Comparison of ENCODE assay signal across 15 cellular contexts in genomic region chr17:27320222-27320560, GRCh38. TPM values are rescaled to one million over a fixed set of nuclear protein-coding genes. Genes with fewer than 3 reads are reported as not detected.
DNase-seq lines count a peak whose midpoint lies in the region; ATAC-seq and TF ChIP-seq lines count a peak whose summit lies in the region.
"Had no signal": no experiment of that assay in that cellular context is flagged by ENCODE, and none has a peak within 500 bp of the region (broad histone marks: within the 10 kb centered on the region; RNA-seq: fewer than 3 reads in every experiment).

No MANE protein-coding gene starts in this region.

- H3K4me3 ChIP-seq in ascending aorta (no peak overlapping the region), thoracic aorta (no peak overlapping the region)
- H3K4me3 ChIP-seq: A549, HAP-1, smooth muscle cell had no signal

- ATAC-seq in thoracic aorta (ENCODE audit: insufficient number of reproducible peaks, low FRiP score, low read depth) (no peak), T-cell (replicated peaks in 1 of 4) (no peak)
- ATAC-seq: stimulated activated naive CD8-positive, alpha-beta T cell treated with anti-CD3 and anti-CD28 coated beads, Interleukin-15, amount 100 ng/mL, for 72 hours had no signal

- H3K27me3 Mint-ChIP-seq in mesothelial cell of epicardium (ENCODE audit: low read depth) (no peaks in the 10 kb centered on the region), T-cell (no peaks in the 10 kb centered on the region)
- H3K27me3 Mint-ChIP-seq: stimulated activated naive CD8-positive, alpha-beta T cell treated with anti-CD3 and anti-CD28 coated beads, Interleukin-15, amount 100 ng/mL, for 72 hours had no signal

- H3K4me1 Mint-ChIP-seq in mesothelial cell of epicardium (peaks cover 38% of the 10 kb centered on the region), T-cell (no peaks in the 10 kb centered on the region)
- H3K4me1 Mint-ChIP-seq: stimulated activated naive CD8-positive, alpha-beta T cell treated with anti-CD3 and anti-CD28 coated beads, Interleukin-15, amount 100 ng/mL, for 72 hours had no signal

- H3K36me3 ChIP-seq in ascending aorta, result peaks cover 20 to 36% of the 10 kb centered on the region in 2 donors
- peaks cover 11% of the 10 kb centered on the region for H3K36me3 ChIP-seq in thoracic aorta

- CTCF ChIA-PET in T-cell (lab: Charles Lee), result interaction anchor here (0.6 to 1.6 kb wide), 2 partner anchors 9 to 13 kb away, joined by 3 to 4 read pairs; no protein-coding TSS in a partner anchor

- H3K4me1 ChIP-seq in ascending aorta (peaks cover 0 to 28% of the 10 kb centered on the region in 2 donors), thoracic aorta (ENCODE audit: control insufficient read depth in 1 of 2, low read depth in 2 of 2) (peaks cover 12 to 49% of the 10 kb centered on the region in 2 donors)
- H3K4me1 ChIP-seq: HAP-1 had no signal

- peak; percentile 17 for DNase-seq in activated CD8-positive, alpha-beta memory T cell treated with anti-CD3 and anti-CD28 coated beads for 24 hours
- DNase-seq in activated CD8-positive, alpha-beta memory T cell treated with anti-CD3 and anti-CD28 coated beads, Interleukin-2, amount 50 U/mL, for 48 hours, result no peak
- DNase-seq in ascending aorta (ENCODE audit: low spot score in 2 of 2) (no peak), mesothelial cell of epicardium (ENCODE audit: low spot score in 2 of 2, unreplicated experiment in 2 of 2) (peak in 1 of 2 experiments; percentile 31), thoracic aorta (ENCODE audit: low spot score) (no peak), amygdala (lab: John Stamatoyannopoulos, UW) (no peak), T-helper 2 cell (no peak), T-cell (no peak)
- DNase-seq: activated CD4-positive, alpha-beta T cell treated with anti-CD3 and anti-CD28 coated beads, Interleukin-2, amount 50 U/mL, for 1 hour; NCI-H1436; NCI-H748 treated with DMSO at 0.1 percent for 48 hours; stimulated activated naive CD8-positive, alpha-beta T cell treated with anti-CD3 and anti-CD28 coated beads, Interleukin-15, amount 100 ng/mL, for 72 hours had no signal

- H3K27ac Mint-ChIP-seq in mesothelial cell of epicardium, result peak overlapping the region; percentile 59
- no peak overlapping the region for H3K27ac Mint-ChIP-seq in T-cell

- no peaks in the 10 kb centered on the region for H3K9me3 Mint-ChIP-seq in mesothelial cell of epicardium
- H3K9me3 Mint-ChIP-seq in T-cell, result no peaks in the 10 kb centered on the region
- H3K9me3 Mint-ChIP-seq: stimulated activated naive CD8-positive, alpha-beta T cell treated with anti-CD3 and anti-CD28 coated beads, Interleukin-15, amount 100 ng/mL, for 72 hours had no signal

- no peaks in the 10 kb centered on the region for H3K9me3 ChIP-seq in ascending aorta
- no peaks in the 10 kb centered on the region for H3K9me3 ChIP-seq in thoracic aorta
- H3K9me3 ChIP-seq: A549, HAP-1 had no signal

- H3K36me3 Mint-ChIP-seq in mesothelial cell of epicardium, result peaks cover 19% of the 10 kb centered on the region
- H3K36me3 Mint-ChIP-seq in T-cell, result peaks cover 25% of the 10 kb centered on the region

- intact Hi-C loops in ascending aorta (cut with DNase I), result no loop called here

- H3K27me3 ChIP-seq in ascending aorta (no peaks in the 10 kb centered on the region), thoracic aorta (replicated peaks; ENCODE audit: insufficient read depth) (no peaks in the 10 kb centered on the region)

- H3K4me3 Mint-ChIP-seq in mesothelial cell of epicardium (no peak overlapping the region), T-cell (no peak overlapping the region)
- H3K4me3 Mint-ChIP-seq: stimulated activated naive CD8-positive, alpha-beta T cell treated with anti-CD3 and anti-CD28 coated beads, Interleukin-15, amount 100 ng/mL, for 72 hours had no signal

- POLR2A ChIA-PET in T-cell (lab: Charles Lee), result no interaction called here

- TF ChIP-seq CTCF in ascending aorta (IDR thresholded peaks at IDR 0.05) (no peak), mesothelial cell of epicardium (IDR thresholded peaks at IDR 0.05; ENCODE audit: unreplicated experiment) (no peak), thoracic aorta (IDR thresholded peaks at IDR 0.05) (no peak)

- peak overlapping the region; percentile 27 to 70 for H3K27ac ChIP-seq in ascending aorta
- peak overlapping the region; percentile 33 to 52 for H3K27ac ChIP-seq in thoracic aorta
- H3K27ac ChIP-seq: A549 had no signal

RNA-seq across cellular contexts. Expression of gene WSB1, which starts 26.3 kb away (rescaled TPM):
- total RNA-seq in ascending aorta (176 TPM), mesothelial cell of epicardium (768 to 806 TPM (median 799 TPM) in 3 replicates), thoracic aorta (100 to 1,000 TPM; 214 to 284 TPM), T-cell (100 to 1,000 TPM; 103 to 142 (median 115) TPM)
